In genomic region chr2:161976927-161977326, GRCh38 we compare ENCODE assay signal across 18 cellular contexts.
"Had no signal": no experiment of that assay in that cellular context is flagged by ENCODE, and none has a peak within 500 bp of the region (broad histone marks: within the 10 kb centered on the region; RNA-seq: fewer than 3 reads in every experiment).

No MANE protein-coding gene starts in this region.

- H3K27me3 Mint-ChIP-seq: activated naive CD4-positive, alpha-beta T cell treated with anti-CD3 and anti-CD28 coated beads, Interleukin-2, amount 10 ng/mL, durations not matched to agents 7 days and 5 days; type B pancreatic cell had no signal

- H3K9me3 Mint-ChIP-seq: mesothelial cell of epicardium, nephron progenitor cell, type B pancreatic cell had no signal

- H3K36me3 Mint-ChIP-seq: mesothelial cell of epicardium, type B pancreatic cell had no signal

- H3K4me1 Mint-ChIP-seq: mesothelial cell of epicardium, nephron progenitor cell had no signal

- H3K4me3 Mint-ChIP-seq: activated naive CD4-positive, alpha-beta T cell treated with anti-CD3 and anti-CD28 coated beads, Interleukin-2, amount 10 ng/mL, durations not matched to agents 7 days and 5 days; mesothelial cell of epicardium; nephron progenitor cell; type B pancreatic cell had no signal

- ATAC-seq: esophagus mucosa, gastrocnemius medialis, SK-N-SH treated with all-trans-retinoic acid at 6 μM for 48 hours had no signal

- H3K27ac Mint-ChIP-seq: activated naive CD4-positive, alpha-beta T cell treated with anti-CD3 and anti-CD28 coated beads, Interleukin-2, amount 10 ng/mL, durations not matched to agents 7 days and 5 days; mesothelial cell of epicardium; nephron progenitor cell; type B pancreatic cell had no signal

- DNase-seq: activated CD4-positive, alpha-beta T cell treated with anti-CD3 and anti-CD28 coated beads for 4 hours; activated effector memory CD4-positive, alpha-beta T cell treated with Interleukin-2 at 50 U/mL for 16 hours; activated naive CD4-positive, alpha-beta T cell treated with anti-CD3 and anti-CD28 coated beads, Interleukin-2, amount 10 ng/mL, durations not matched to agents 7 days and 5 days; cerebellar nuclear complex; cortex of kidney; effector CD8-positive, alpha-beta T cell; gastrocnemius medialis; head of caudate nucleus; left lung; nephron progenitor cell; nucleus accumbens; retina; stimulated activated CD4-positive, alpha-beta T cell treated with anti-CD3 and anti-CD28 coated beads, Interleukin-2, amount 100 ng/mL, for 24 hours; testis had no signal
